Comparison of ENCODE assay signal across 15 cellular contexts in the genomic region with DNA sequence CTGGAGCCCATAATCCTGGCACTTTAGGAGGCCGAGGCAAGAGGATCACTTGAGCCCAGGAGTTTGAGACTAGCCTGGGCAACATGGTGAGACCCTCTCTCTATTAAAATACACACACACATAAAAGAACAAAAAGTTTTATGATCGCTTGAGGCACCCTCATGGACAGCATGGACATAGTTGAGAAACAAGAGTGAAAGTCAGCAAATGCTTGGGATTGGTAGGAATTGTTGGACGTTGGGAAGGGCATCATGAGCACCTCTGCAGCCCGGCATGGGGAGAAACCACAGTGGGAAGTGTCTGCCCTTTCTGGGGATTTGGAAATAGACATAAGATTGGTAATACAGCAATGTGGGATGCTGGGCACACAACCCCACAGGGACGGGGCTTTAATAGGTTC.
DNase-seq lines count a peak whose midpoint lies in the region; ATAC-seq, FAIRE-seq and TF ChIP-seq lines count a peak whose summit lies in the region.
"Had no signal": no experiment of that assay in that cellular context is flagged by ENCODE, and none has a peak within 500 bp of the region (broad histone marks: within the 10 kb centered on the region; RNA-seq: fewer than 3 reads in every experiment).

No MANE protein-coding gene starts in this region.

- peaks cover 4% of the 10 kb centered on the region for H3K9me3 Mint-ChIP-seq in progenitor cell of endocrine pancreas (ENCODE audit: low read depth)
- H3K9me3 Mint-ChIP-seq in activated T-helper 17 cell treated with anti-CD3 and anti-CD28 coated beads, Interleukin-2, amount 50 U/mL, for 72 hours = no peaks in the 10 kb centered on the region
- H3K9me3 Mint-ChIP-seq: CD8-positive, alpha-beta memory T cell had no signal

- H3K79me2 ChIP-seq in mammary epithelial cell (ENCODE audit: insufficient read depth, low read length) = no peaks in the 10 kb centered on the region

- no TSS peak for BruUV-seq in mammary epithelial cell (replicated peaks; lab: Mats Ljungman, UMichigan)

- H3K9ac ChIP-seq in mammary epithelial cell (ENCODE audit: insufficient read depth, low read length) = no peak overlapping the region

- H3K4me3 Mint-ChIP-seq in progenitor cell of endocrine pancreas (ENCODE audit: low read depth) = no peak overlapping the region
- H3K4me3 Mint-ChIP-seq in activated T-helper 17 cell treated with anti-CD3 and anti-CD28 coated beads, Interleukin-2, amount 50 U/mL, for 72 hours = no peak overlapping the region
- H3K4me3 Mint-ChIP-seq: CD14-positive monocyte; CD8-positive, alpha-beta memory T cell had no signal

- in situ Hi-C loops in mammary epithelial cell (cut with MboI; ENCODE audit: low sequenced_read_pairs in 2 of 2) = no loop called here

- H3K4me2 ChIP-seq in mammary epithelial cell (ENCODE audit: insufficient read depth, low read depth, low read length) = no peak overlapping the region
- H3K4me2 ChIP-seq: A549 had no signal

- ATAC-seq in left lobe of liver = peak; percentile 51
- no peak for ATAC-seq in activated T-helper 17 cell treated with anti-CD3 and anti-CD28 coated beads, Interleukin-2, amount 50 U/mL, for 72 hours (replicated peaks)
- ATAC-seq: HCT116 had no signal

- no peaks in the 10 kb centered on the region for H4K20me1 ChIP-seq in mammary epithelial cell (ENCODE audit: insufficient read depth, low read length)

- no peak overlapping the region for H2AFZ ChIP-seq in mammary epithelial cell (ENCODE audit: low read depth, low read length)

- no peaks in the 10 kb centered on the region for H3K36me3 Mint-ChIP-seq in progenitor cell of endocrine pancreas (ENCODE audit: insufficient read depth)
- H3K36me3 Mint-ChIP-seq in activated T-helper 17 cell treated with anti-CD3 and anti-CD28 coated beads, Interleukin-2, amount 50 U/mL, for 72 hours (ENCODE audit: low read depth) = no peaks in the 10 kb centered on the region
- H3K36me3 Mint-ChIP-seq: CD14-positive monocyte; CD8-positive, alpha-beta memory T cell had no signal

- peaks cover 7% of the 10 kb centered on the region for H3K4me1 Mint-ChIP-seq in progenitor cell of endocrine pancreas (ENCODE audit: low read depth)
- peaks cover 9% of the 10 kb centered on the region for H3K4me1 Mint-ChIP-seq in activated T-helper 17 cell treated with anti-CD3 and anti-CD28 coated beads, Interleukin-2, amount 50 U/mL, for 72 hours

- peak overlapping the region; percentile 0 for H3K27ac ChIP-seq in KOPT-K1 (ENCODE audit: low read depth, low read length, poor library complexity, severe bottlenecking)
- H3K27ac ChIP-seq in mammary epithelial cell (ENCODE audit: insufficient read depth, low read depth, low read length) = no peak overlapping the region
- H3K27ac ChIP-seq: A549 had no signal

- peak; percentile 13 for FAIRE-seq in GM12891 (lab: Jason Lieb, UNC)
- FAIRE-seq: A549, H54, HTR-8/SVneo had no signal

- intact Hi-C loops in mammary epithelial cell (cut with micrococcal nuclease) = no loop called here

- no peak overlapping the region for H3K4me3 ChIP-seq in mammary epithelial cell (replicated peaks in 1 of 3; ENCODE audit: insufficient read depth in 1 of 3, low read depth in 2 of 3, low read length in 3 of 3)
- H3K4me3 ChIP-seq: A549 had no signal

- DNase-seq in GM12891 (ENCODE audit: insufficient read length, low spot score) (no peak), left lobe of liver (ENCODE audit: low spot score) (no peak), progenitor cell of endocrine pancreas (ENCODE audit: low spot score, unreplicated experiment) (no peak), DMS53 (lab: John Stamatoyannopoulos, UW) (no peak), mammary epithelial cell (no peak)
- DNase-seq: CD8-positive, alpha-beta memory T cell; GF-D8 had no signal

- H3K27me3 Mint-ChIP-seq in progenitor cell of endocrine pancreas = peaks cover 13% of the 10 kb centered on the region
- H3K27me3 Mint-ChIP-seq in activated T-helper 17 cell treated with anti-CD3 and anti-CD28 coated beads, Interleukin-2, amount 50 U/mL, for 72 hours = no peaks in the 10 kb centered on the region
- H3K27me3 Mint-ChIP-seq: CD8-positive, alpha-beta memory T cell had no signal

- TF ChIP-seq CTCF in progenitor cell of endocrine pancreas (IDR thresholded peaks at IDR 0.05; ENCODE audit: unreplicated experiment) (no peak), mammary epithelial cell (conservative IDR thresholded peaks at IDR 0.05 in 1 of 2, IDR thresholded peaks at IDR 0.05 in 1 of 2; ENCODE audit: extremely low read depth in 1 of 2, insufficient read depth in 1 of 2, low read depth in 1 of 2, low read length in 2 of 2) (no peak)

- WGBS in mammary epithelial cell (ENCODE audit: low coverage, missing lambda C conversion rate) = 50% methylated on average over 5 of the region's 5 CpGs

- H3K9me3 ChIP-seq in KOPT-K1 (ENCODE audit: insufficient read depth, low read length, poor library complexity, severe bottlenecking) (no peaks in the 10 kb centered on the region), mammary epithelial cell (replicated peaks; ENCODE audit: insufficient read depth, low read length) (no peaks in the 10 kb centered on the region)
- H3K9me3 ChIP-seq: A549, Caco-2 had no signal

- H3K27ac Mint-ChIP-seq in progenitor cell of endocrine pancreas = peak overlapping the region; percentile 0
- H3K27ac Mint-ChIP-seq in activated T-helper 17 cell treated with anti-CD3 and anti-CD28 coated beads, Interleukin-2, amount 50 U/mL, for 72 hours = no peak overlapping the region
- H3K27ac Mint-ChIP-seq: CD8-positive, alpha-beta memory T cell had no signal

- H3K36me3 ChIP-seq in KOPT-K1 (ENCODE audit: insufficient read depth, low read length) (no peaks in the 10 kb centered on the region), mammary epithelial cell (ENCODE audit: insufficient read depth, low read length) (no peaks in the 10 kb centered on the region)

- H3K27me3 ChIP-seq in mammary epithelial cell (ENCODE audit: insufficient read depth, low read length) = no peaks in the 10 kb centered on the region

- H3K4me1 ChIP-seq in mammary epithelial cell (ENCODE audit: insufficient read depth, low read length) = no peaks in the 10 kb centered on the region
- H3K4me1 ChIP-seq: A549, Caco-2 had no signal

- dilution Hi-C loops in mammary epithelial cell (cut with HindIII; ENCODE audit: low sequenced_read_pairs) = no loop called here

- CTCF ChIA-PET in mammary epithelial cell (lab: Charles Lee; ENCODE audit: low non-redundant PET) = no interaction called here

- TF ChIP-seq POLR2A in GM12891 (IDR thresholded peaks at IDR 0.05; ENCODE audit: low read depth, low read length) = no peak

TF ChIP-seq in GM12891, 5 proteins besides CTCF, POLR2A, EP300 and RAD21:
- TF ChIP-seq PAX5 (IDR thresholded peaks at IDR 0.05; ENCODE audit: insufficient read depth, low read length, severe bottlenecking) = no peak
- no peak for TF ChIP-seq POLR2AphosphoS5 (IDR thresholded peaks at IDR 0.05; ENCODE audit: low read depth, low read length)
- no peak for TF ChIP-seq POU2F2 (IDR thresholded peaks at IDR 0.05; ENCODE audit: low read depth, low read length)
- TF ChIP-seq SPI1 (IDR thresholded peaks at IDR 0.05; ENCODE audit: low read depth, low read length) = no peak
- TF ChIP-seq TAF1 (IDR thresholded peaks at IDR 0.05; ENCODE audit: low read depth, low read length) = no peak
